30 cellular contexts compared by ENCODE assay signal in genomic region chr4:42767669-42768068, GRCh38.
"Had no signal": no experiment of that assay in that cellular context is flagged by ENCODE, and none has a peak within 500 bp of the region (broad histone marks: within the 10 kb centered on the region; RNA-seq: fewer than 3 reads in every experiment).

No MANE protein-coding gene starts in this region.

- DNase-seq: activated CD8-positive, alpha-beta memory T cell treated with anti-CD3 and anti-CD28 coated beads, Interleukin-2, amount 50 U/mL, for 4 hours; activated effector memory CD4-positive, alpha-beta T cell treated with anti-CD3 and anti-CD28 coated beads, Interleukin-2, amount 50 U/mL, for 16 hours; activated naive CD8-positive, alpha-beta T cell treated with anti-CD3 and anti-CD28 coated beads for 36 hours; activated T-cell treated with anti-CD3 and anti-CD28 coated beads, Interleukin-2, amount 50 U/mL, for 1 hour; adrenal gland; aorta; body of pancreas; dermis blood vessel endothelial cell; effector CD4-positive, alpha-beta T cell; kidney; natural killer cell; ovary; right lobe of liver; stimulated activated CD4-positive, alpha-beta T cell treated with anti-CD3 and anti-CD28 coated beads, Interleukin-4, amount 100 ng/mL, for 24 hours; substantia nigra; T-helper 1 cell; upper lobe of right lung had no signal

- H3K4me3 Mint-ChIP-seq: activated CD4-positive, alpha-beta memory T cell treated with anti-CD3 and anti-CD28 coated beads for 36 hours; activated naive CD4-positive, alpha-beta T cell treated with anti-CD3 and anti-CD28 coated beads for 36 hours; activated naive CD8-positive, alpha-beta T cell treated with anti-CD3 and anti-CD28 coated beads for 36 hours; activated T-helper 1 cell treated with anti-CD3 and anti-CD28 coated beads, Interleukin-12 subunit alpha, Interleukin-12 subunit beta, Interleukin-2, Interleukin-4 antibody, amounts not matched to agents 30 ng/mL and 10 ng/mL and 1 ng/mL, durations not matched to agents 14 hours and 24 hours and 36 hours; memory B cell; natural killer cell; stimulated activated effector memory CD8-positive, alpha-beta T cell treated with anti-CD3 and anti-CD28 coated beads, Interleukin-12 subunit alpha, Interleukin-12 subunit beta, amount 100 ng/mL, for 72 hours; stimulated activated naive CD8-positive, alpha-beta T cell treated with anti-CD3 and anti-CD28 coated beads, Interleukin-15, Interleukin-2, amounts not matched to agents 100 ng/mL and 50 ng/mL, for 24 hours; T-helper 2 cell treated with Interferon-gamma antibody and Interleukin-4, amounts not matched to agents 5 μg/mL and 100 μg/mL, for 36 hours had no signal

- H3K4me2 ChIP-seq: hepatocyte had no signal

- H2AFZ ChIP-seq: hepatocyte had no signal

- H3K27ac ChIP-seq: adrenal gland, body of pancreas, hepatocyte, ovary, right lobe of liver, thyroid gland, upper lobe of right lung, VCaP had no signal

- H3K9me3 ChIP-seq: adrenal gland, body of pancreas, ovary, right lobe of liver, thyroid gland, upper lobe of right lung had no signal

- H3K27ac Mint-ChIP-seq: activated CD4-positive, alpha-beta memory T cell treated with anti-CD3 and anti-CD28 coated beads for 36 hours; activated naive CD4-positive, alpha-beta T cell treated with anti-CD3 and anti-CD28 coated beads for 36 hours; activated naive CD8-positive, alpha-beta T cell treated with anti-CD3 and anti-CD28 coated beads for 36 hours; activated T-helper 1 cell treated with anti-CD3 and anti-CD28 coated beads, Interleukin-12 subunit alpha, Interleukin-12 subunit beta, Interleukin-2, Interleukin-4 antibody, amounts not matched to agents 30 ng/mL and 10 ng/mL and 1 ng/mL, durations not matched to agents 14 hours and 24 hours and 36 hours; memory B cell; natural killer cell; progenitor cell of endocrine pancreas; stimulated activated effector memory CD8-positive, alpha-beta T cell treated with anti-CD3 and anti-CD28 coated beads, Interleukin-12 subunit alpha, Interleukin-12 subunit beta, amount 100 ng/mL, for 72 hours; stimulated activated naive CD8-positive, alpha-beta T cell treated with anti-CD3 and anti-CD28 coated beads, Interleukin-15, Interleukin-2, amounts not matched to agents 100 ng/mL and 50 ng/mL, for 24 hours; T-helper 2 cell treated with Interferon-gamma antibody and Interleukin-4, amounts not matched to agents 5 μg/mL and 100 μg/mL, for 36 hours had no signal

- ATAC-seq: activated CD4-positive, CD25-positive, alpha-beta regulatory T cell treated with anti-CD3 and anti-CD28 coated beads, Interleukin-2, amount 50 U/mL, for 24 hours; body of pancreas; left colon; natural killer cell; right lobe of liver; stimulated activated effector memory CD8-positive, alpha-beta T cell treated with anti-CD3 and anti-CD28 coated beads, Interleukin-12 subunit alpha, Interleukin-12 subunit beta, amount 100 ng/mL, for 72 hours; upper lobe of right lung had no signal

- H3K79me2 ChIP-seq: hepatocyte had no signal

- H3K27me3 ChIP-seq: adrenal gland, body of pancreas, hepatocyte, ovary, thyroid gland, upper lobe of right lung had no signal

- H3K4me1 Mint-ChIP-seq: activated naive CD8-positive, alpha-beta T cell treated with anti-CD3 and anti-CD28 coated beads for 36 hours; memory B cell; natural killer cell; stimulated activated effector memory CD8-positive, alpha-beta T cell treated with anti-CD3 and anti-CD28 coated beads, Interleukin-12 subunit alpha, Interleukin-12 subunit beta, amount 100 ng/mL, for 72 hours had no signal

- H3K4me3 ChIP-seq: adrenal gland, body of pancreas, hepatocyte, ovary, right lobe of liver, thyroid gland, upper lobe of right lung had no signal

- H3K27me3 Mint-ChIP-seq: activated naive CD8-positive, alpha-beta T cell treated with anti-CD3 and anti-CD28 coated beads for 36 hours; stimulated activated naive CD8-positive, alpha-beta T cell treated with anti-CD3 and anti-CD28 coated beads, Interleukin-15, Interleukin-2, amounts not matched to agents 100 ng/mL and 50 ng/mL, for 24 hours had no signal

- H3K36me3 Mint-ChIP-seq: activated CD4-positive, alpha-beta memory T cell treated with anti-CD3 and anti-CD28 coated beads for 36 hours; memory B cell; natural killer cell; stimulated activated effector memory CD8-positive, alpha-beta T cell treated with anti-CD3 and anti-CD28 coated beads, Interleukin-12 subunit alpha, Interleukin-12 subunit beta, amount 100 ng/mL, for 72 hours had no signal

- H3K4me1 ChIP-seq: adrenal gland, body of pancreas, right lobe of liver, thyroid gland, upper lobe of right lung had no signal

- H3K36me3 ChIP-seq: adrenal gland, ovary, right lobe of liver, thyroid gland, upper lobe of right lung had no signal

- H3K9me3 Mint-ChIP-seq: activated CD4-positive, alpha-beta memory T cell treated with anti-CD3 and anti-CD28 coated beads for 36 hours; activated naive CD4-positive, alpha-beta T cell treated with anti-CD3 and anti-CD28 coated beads for 36 hours; activated T-helper 1 cell treated with anti-CD3 and anti-CD28 coated beads, Interleukin-12 subunit alpha, Interleukin-12 subunit beta, Interleukin-2, Interleukin-4 antibody, amounts not matched to agents 30 ng/mL and 10 ng/mL and 1 ng/mL, durations not matched to agents 14 hours and 24 hours and 36 hours; memory B cell; natural killer cell; stimulated activated effector memory CD8-positive, alpha-beta T cell treated with anti-CD3 and anti-CD28 coated beads, Interleukin-12 subunit alpha, Interleukin-12 subunit beta, amount 100 ng/mL, for 72 hours; stimulated activated naive CD8-positive, alpha-beta T cell treated with anti-CD3 and anti-CD28 coated beads, Interleukin-15, Interleukin-2, amounts not matched to agents 100 ng/mL and 50 ng/mL, for 24 hours; T-helper 2 cell treated with Interferon-gamma antibody and Interleukin-4, amounts not matched to agents 5 μg/mL and 100 μg/mL, for 36 hours had no signal
